ENCODE assay signal across 8 cellular contexts in genomic region chr2:96146151-96146880, GRCh38. TPM values are rescaled to one million over a fixed set of nuclear protein-coding genes. Genes with fewer than 3 reads are reported as not detected.
DNase-seq lines count a peak whose midpoint lies in the region; ATAC-seq and TF ChIP-seq lines count a peak whose summit lies in the region.

No MANE protein-coding gene starts in this region.

- intact Hi-C loops in stomach (cut with DNase I; ENCODE audit: low total_unique reads) = no loop called here

- no peaks in the 10 kb centered on the region for H3K27me3 Mint-ChIP-seq in T-helper 2 cell treated with Interferon-gamma antibody and Interleukin-4, amounts not matched to agents 5 μg/mL and 100 μg/mL, for 36 hours (ENCODE audit: low read depth)
- peaks cover 19% of the 10 kb centered on the region for H3K27me3 Mint-ChIP-seq in neural progenitor cell (ENCODE audit: insufficient read depth, low read depth)

- H3K27ac ChIP-seq in stomach (peak overlapping the region; percentile 40 to 83 (median 74)), neural progenitor cell (no peak overlapping the region)

- peak overlapping the region; percentile 95 for H3K27ac Mint-ChIP-seq in T-helper 2 cell treated with Interferon-gamma antibody and Interleukin-4, amounts not matched to agents 5 μg/mL and 100 μg/mL, for 36 hours
- no peak overlapping the region for H3K27ac Mint-ChIP-seq in neural progenitor cell

- WGBS in stomach, 5 donors = 52 to 79% (median 64%) methylated on average over 5 to 20 of the region's 20 CpGs

- no peaks in the 10 kb centered on the region for H3K36me3 ChIP-seq in mucosa of stomach (ENCODE audit: control insufficient read depth, insufficient read depth, low read length)
- H3K36me3 ChIP-seq in stomach = no peaks in the 10 kb centered on the region
- no peaks in the 10 kb centered on the region for H3K36me3 ChIP-seq in neural progenitor cell

- peak overlapping the region; percentile 28 for H3K9ac ChIP-seq in mucosa of stomach (ENCODE audit: low read length)
- no peak overlapping the region for H3K9ac ChIP-seq in neural progenitor cell

- H3K27me3 ChIP-seq in mucosa of stomach (ENCODE audit: control insufficient read depth, insufficient read depth, low read length) (no peaks in the 10 kb centered on the region), stomach (no peaks in the 10 kb centered on the region), neural progenitor cell (peaks cover 39% of the 10 kb centered on the region)

- TF ChIP-seq EP300 in stomach (IDR thresholded peaks at IDR 0.05) = no peak

- no peak for TF ChIP-seq POLR2A in stomach (IDR thresholded peaks at IDR 0.05)

- H3K4me1 ChIP-seq in mucosa of stomach (ENCODE audit: control insufficient read depth, insufficient read depth, low read length) (peaks cover 35% of the 10 kb centered on the region), stomach (peaks cover 14 to 55% (median 37%) of the 10 kb centered on the region in 4 donors), neural progenitor cell (peaks cover 15% of the 10 kb centered on the region)

- no peaks in the 10 kb centered on the region for H3F3A ChIP-seq in neural progenitor cell (ENCODE audit: low read depth)

- no peak overlapping the region for H3K4me3 ChIP-seq in mucosa of stomach (ENCODE audit: low read length)
- peak overlapping the region in 1 of 4 donors; percentile 66 for H3K4me3 ChIP-seq in stomach
- no peak overlapping the region for H3K4me3 ChIP-seq in neural progenitor cell

- peak overlapping the region; percentile 76 for H3K4me3 Mint-ChIP-seq in T-helper 2 cell treated with Interferon-gamma antibody and Interleukin-4, amounts not matched to agents 5 μg/mL and 100 μg/mL, for 36 hours
- no peak overlapping the region for H3K4me3 Mint-ChIP-seq in neural progenitor cell

- H3K9me3 Mint-ChIP-seq in T-helper 2 cell treated with Interferon-gamma antibody and Interleukin-4, amounts not matched to agents 5 μg/mL and 100 μg/mL, for 36 hours = no peaks in the 10 kb centered on the region
- no peaks in the 10 kb centered on the region for H3K9me3 Mint-ChIP-seq in neural progenitor cell

- peak; percentile 30 for ATAC-seq in GM18873 (IDR thresholded peaks at IDR 0.05; ENCODE audit: low FRiP score, unreplicated experiment)
- ATAC-seq in HG03095 (IDR thresholded peaks at IDR 0.05; ENCODE audit: unreplicated experiment) = peak; percentile 28

- no peak overlapping the region for H2AFZ ChIP-seq in neural progenitor cell (replicated peaks)

- H3K9me3 ChIP-seq in mucosa of stomach (ENCODE audit: control insufficient read depth, low read length) (no peaks in the 10 kb centered on the region), stomach (no peaks in the 10 kb centered on the region), neural progenitor cell (ENCODE audit: low read depth) (no peaks in the 10 kb centered on the region)

- H3K4me2 ChIP-seq in neural progenitor cell = no peak overlapping the region

- no peaks in the 10 kb centered on the region for H3K79me2 ChIP-seq in neural progenitor cell (ENCODE audit: low read depth)

- H4K20me1 ChIP-seq in neural progenitor cell (ENCODE audit: low read depth) = no peaks in the 10 kb centered on the region

- peaks cover 62% of the 10 kb centered on the region for H3K4me1 Mint-ChIP-seq in T-helper 2 cell treated with Interferon-gamma antibody and Interleukin-4, amounts not matched to agents 5 μg/mL and 100 μg/mL, for 36 hours (ENCODE audit: low read depth)
- H3K4me1 Mint-ChIP-seq in neural progenitor cell = peaks cover 20% of the 10 kb centered on the region

- TF ChIP-seq CTCF in stomach (IDR thresholded peaks at IDR 0.05) (no peak), neural progenitor cell (IDR thresholded peaks at IDR 0.05) (no peak)

- DNase-seq in T-helper 2 cell treated with Interferon-gamma antibody and Interleukin-4, amounts not matched to agents 5 μg/mL and 100 μg/mL, for 36 hours (ENCODE audit: low spot score) = peak; percentile 92
- DNase-seq in astrocyte of the hippocampus (ENCODE audit: low read depth, low spot score) = peak; percentile 26
- DNase-seq in stomach = peak; percentile 47
- no peak for DNase-seq in 8988T
- no peak for DNase-seq in neural progenitor cell (ENCODE audit: low spot score)

- peaks cover 21% of the 10 kb centered on the region for H3K36me3 Mint-ChIP-seq in T-helper 2 cell treated with Interferon-gamma antibody and Interleukin-4, amounts not matched to agents 5 μg/mL and 100 μg/mL, for 36 hours (ENCODE audit: low read depth)
- no peaks in the 10 kb centered on the region for H3K36me3 Mint-ChIP-seq in neural progenitor cell

RNA-seq across cellular contexts. Expression of gene DUSP2, which starts 1.1 kb away (rescaled TPM):
- total RNA-seq in stomach (1 to 10 TPM; 4.0 to 9.4 (median 8.1) TPM), neural progenitor cell (ENCODE audit: low replicate concordance) (2.3 TPM in 1 of 2 replicates, not detected in the other)
- 1 to 10 TPM; 3.6 to 6.1 (median 4.7) TPM for polyA plus RNA-seq in stomach

RNA-seq across cellular contexts. Expression of gene ASTL, which starts 8.0 kb away (rescaled TPM):
- total RNA-seq in stomach (not detected), neural progenitor cell (ENCODE audit: low replicate concordance) (not detected in 2 replicates)
- polyA plus RNA-seq in stomach = under 1 TPM in 1 of 3 donors, not detected in 2; 0.08 TPM

RNA-seq across cellular contexts. Expression of gene ADRA2B, which starts 29.9 kb away (rescaled TPM):
- total RNA-seq in stomach = 1 to 10 TPM in 2 of 5 donors, under 1 TPM in 1, not detected in 2; 0.43 to 2.9 (median 2.0) TPM
- polyA plus RNA-seq in stomach = under 1 TPM; 0.15 to 0.45 (median 0.19) TPM
- total RNA-seq in neural progenitor cell (ENCODE audit: low replicate concordance) = 3.0 and 10.5 TPM in 2 replicates

Comparison
In these comparisons a context has a peak if more than half of its experiments do, and no peak if none do; other contexts are left out.
1. DNase-seq: peak in T-helper 2 cell treated with Interferon-gamma antibody and Interleukin-4, amounts not matched to agents 5 μg/mL and 100 μg/mL, for 36 hours (single experiment), astrocyte of the hippocampus (single experiment) and stomach (single experiment); none in 8988T (single experiment) and neural progenitor cell (single experiment).